Comparison of ENCODE assay signal across 9 cellular contexts in the genomic region with DNA sequence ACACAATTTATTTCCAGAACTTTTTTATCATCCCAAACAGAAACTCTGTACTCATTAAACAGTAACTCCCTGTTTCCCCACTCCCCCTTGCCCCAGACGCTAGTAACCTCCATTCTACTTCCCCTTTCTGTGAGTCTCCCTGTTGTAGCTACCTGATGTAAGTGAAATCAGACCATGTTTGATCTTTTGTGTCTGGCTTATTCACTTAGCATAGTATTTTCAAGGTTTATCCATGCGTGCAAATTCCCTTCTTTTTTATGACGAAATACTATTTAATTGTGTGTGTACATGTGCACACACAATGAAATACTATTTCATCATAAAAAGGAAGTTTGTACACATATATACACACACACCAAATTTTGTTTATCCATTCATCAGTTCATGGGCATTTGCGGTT. TPM values are rescaled to one million over a fixed set of nuclear protein-coding genes. Genes with fewer than 3 reads are reported as not detected.
A peak's percentile ranks its signal among the peaks of the same experiment; 100 is the strongest.
DNase-seq lines count a peak whose midpoint lies in the region; ATAC-seq, FAIRE-seq and TF ChIP-seq lines count a peak whose summit lies in the region.
"Had no signal": no experiment of that assay in that cellular context is flagged by ENCODE, and none has a peak within 500 bp of the region (broad histone marks: within the 10 kb centered on the region; RNA-seq: fewer than 3 reads in every experiment).

No MANE protein-coding gene starts in this region.

- no peak overlapping the region for H3K4me3 ChIP-seq in gastrocnemius medialis
- H3K4me3 ChIP-seq: mucosa of descending colon had no signal

- intact Hi-C loops in gastrocnemius medialis (cut with DNase I; ENCODE audit: low total_unique reads): no loop called here

- TF ChIP-seq POLR2A in gastrocnemius medialis (IDR thresholded peaks at IDR 0.05): no peak

- FAIRE-seq in islet of Langerhans (lab: Jason Lieb, UNC): peak; percentile 69

- no peaks in the 10 kb centered on the region for H3K9me3 ChIP-seq in gastrocnemius medialis
- H3K9me3 ChIP-seq: mucosa of descending colon had no signal

- peaks cover 13 to 29% of the 10 kb centered on the region in 2 donors for H3K4me1 ChIP-seq in gastrocnemius medialis

- H3K36me3 ChIP-seq in gastrocnemius medialis: no peaks in the 10 kb centered on the region

- in situ Hi-C loops in KBM-7 (cut with MboI; ENCODE audit: low pct_unique_long_range_greater_than_20kb, low sequenced_read_pairs) (no loop called here), gastrocnemius medialis (cut with MboI; ENCODE audit: low sequenced_read_pairs in 4 of 4) (loop anchor here in 1 of 4 donors (25.0 kb wide), 1 partner anchor 475 kb away; a partner anchor contains a TSS)

- no peaks in the 10 kb centered on the region for H3K27me3 ChIP-seq in gastrocnemius medialis

- DNase-seq in KBM-7: peak; percentile 81
- no peak for DNase-seq in gastrocnemius medialis
- DNase-seq in cerebellum (ENCODE audit: low spot score): no peak
- no peak for DNase-seq in stimulated activated CD4-positive, alpha-beta T cell treated with anti-CD3 and anti-CD28 coated beads, Interleukin-4, amount 100 ng/mL, for 24 hours
- DNase-seq in foreskin melanocyte: no peak
- DNase-seq: mucosa of descending colon had no signal

- no peak for TF ChIP-seq CTCF in gastrocnemius medialis (IDR thresholded peaks at IDR 0.05 in 4 of 5, conservative IDR thresholded peaks at IDR 0.05 in 1 of 5)

- no peak overlapping the region for H3K27ac ChIP-seq in gastrocnemius medialis

- ATAC-seq in GM18511 (IDR thresholded peaks at IDR 0.05; ENCODE audit: unreplicated experiment): peak; percentile 47
- ATAC-seq in HG02588 (IDR thresholded peaks at IDR 0.05; ENCODE audit: unreplicated experiment): peak; percentile 33
- ATAC-seq in gastrocnemius medialis: no peak
- ATAC-seq: mucosa of descending colon had no signal

RNA-seq across cellular contexts. Expression of a gene that starts 5.2 kb away (rescaled TPM):
- total RNA-seq in gastrocnemius medialis (1 to 10 TPM; 4.1 to 7.6 (median 6.2) TPM), cerebellum (46.5 TPM)

RNA-seq across cellular contexts. Expression of a gene that starts 37.1 kb away (rescaled TPM):
- total RNA-seq in gastrocnemius medialis: 10 to 100 TPM in 1 of 4 donors, 1 to 10 TPM in 2, not detected in 1; 1.4 to 13.6 (median 6.0) TPM
- 196 TPM for total RNA-seq in cerebellum

Comparison
In these comparisons a context has a peak if more than half of its experiments do, and no peak if none do; other contexts are left out.
1. ATAC-seq: peak in GM18511 (single experiment) and HG02588 (single experiment); none in gastrocnemius medialis (0 of 2).
2. RNA of a gene that starts 37.1 kb away (total RNA-seq): 196 TPM in cerebellum (single experiment); 1.4 to 13.6 TPM in gastrocnemius medialis; every median in the first group is over 10 times any median in the second.